8 cellular contexts compared by ENCODE assay signal in the genomic region with DNA sequence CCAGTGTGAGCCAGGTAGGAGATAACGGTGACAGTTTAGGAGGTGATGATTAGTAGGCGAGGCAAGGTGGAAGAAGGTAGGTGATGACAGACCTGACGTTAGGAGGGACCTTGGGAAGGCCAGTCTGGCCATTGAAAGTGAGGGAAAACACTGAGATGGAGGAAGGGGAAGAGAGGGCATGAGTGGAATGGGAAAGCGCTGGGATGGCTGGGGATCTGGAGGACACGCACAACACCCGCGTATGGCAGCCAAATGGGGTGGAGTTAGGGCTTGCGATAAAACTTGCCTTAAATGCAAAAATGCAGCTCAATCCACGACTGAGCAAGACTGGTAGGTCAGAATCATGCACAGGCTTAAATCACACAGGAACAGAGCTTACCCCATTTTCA. TPM values are rescaled to one million over a fixed set of nuclear protein-coding genes. Genes with fewer than 3 reads are reported as not detected.
DNase-seq lines count a peak whose midpoint lies in the region; ATAC-seq, FAIRE-seq and TF ChIP-seq lines count a peak whose summit lies in the region.

No MANE protein-coding gene starts in this region.

- H3K9me3 Mint-ChIP-seq in astrocyte (ENCODE audit: unreplicated experiment), result no peaks in the 10 kb centered on the region

- no peaks in the 10 kb centered on the region for H3K36me3 Mint-ChIP-seq in astrocyte (ENCODE audit: low read depth, unreplicated experiment)

- no peaks in the 10 kb centered on the region for H3K79me2 ChIP-seq in astrocyte (ENCODE audit: insufficient read depth, low read length)

- TF ChIP-seq CTCF in astrocyte (IDR thresholded peaks at IDR 0.05; ENCODE audit: insufficient read depth, low read depth, low read length) (no peak), spleen (IDR thresholded peaks at IDR 0.05 in 8 of 11, conservative IDR thresholded peaks at IDR 0.05 in 3 of 11) (no peak)

- H3K4me1 Mint-ChIP-seq in astrocyte (ENCODE audit: low read depth, unreplicated experiment), result peaks cover 24% of the 10 kb centered on the region

- peak overlapping the region; percentile 75 for H3K4me3 ChIP-seq in HUES48 (ENCODE audit: low read depth, low read length)
- H3K4me3 ChIP-seq in astrocyte (ENCODE audit: insufficient read depth, low read depth, low read length), result peak overlapping the region; percentile 75
- H3K4me3 ChIP-seq in iPS-18c (ENCODE audit: insufficient read depth, low read depth, low read length), result peak overlapping the region; percentile 68
- peak overlapping the region; percentile 50 to 81 (median 62) for H3K4me3 ChIP-seq in spleen

- peak overlapping the region; percentile 68 for H3K27ac Mint-ChIP-seq in astrocyte (ENCODE audit: unreplicated experiment)

- intact Hi-C loops in spleen (cut with DNase I; ENCODE audit: low total_unique reads), result no loop called here

- DNase-seq in astrocyte (ENCODE audit: low read depth), result no peak
- no peak for DNase-seq in spleen
- no peak for DNase-seq in stimulated activated CD4-positive, alpha-beta T cell treated with anti-CD3 and anti-CD28 coated beads, Interleukin-2, amount 100 ng/mL, for 48 hours

- H3K4me1 ChIP-seq in HUES48 (ENCODE audit: control insufficient read depth, insufficient read depth, low read length), result no peaks in the 10 kb centered on the region
- peaks cover 11% of the 10 kb centered on the region for H3K4me1 ChIP-seq in astrocyte (ENCODE audit: insufficient read depth, low read length)
- H3K4me1 ChIP-seq in spleen, result peaks cover 0 to 15% (median 11%) of the 10 kb centered on the region in 6 donors

- H3K9me3 ChIP-seq in HUES48 (ENCODE audit: control insufficient read depth, insufficient read depth, low read length) (no peaks in the 10 kb centered on the region), astrocyte (ENCODE audit: insufficient read depth, low read depth, low read length) (no peaks in the 10 kb centered on the region), iPS-18c (ENCODE audit: control insufficient read depth, insufficient read depth, low read length) (no peaks in the 10 kb centered on the region), spleen (no peaks in the 10 kb centered on the region)

- no peak overlapping the region for H3K27ac ChIP-seq in HUES48 (ENCODE audit: low read depth, low read length)
- H3K27ac ChIP-seq in astrocyte (ENCODE audit: low read depth, low read length), result no peak overlapping the region
- peak overlapping the region in 3 of 8 donors; percentile 26 to 45 (median 36) for H3K27ac ChIP-seq in spleen

- H3K4me3 Mint-ChIP-seq in astrocyte (ENCODE audit: unreplicated experiment), result peak overlapping the region; percentile 86

- 57 to 70% (median 64%) methylated on average over 9 of the region's 9 CpGs for whole genome bisulfite sequencing in spleen, 5 donors

- H2AFZ ChIP-seq in astrocyte (ENCODE audit: low read depth, low read length), result peak overlapping the region; percentile 99

- H3K36me3 ChIP-seq in HUES48 (ENCODE audit: control insufficient read depth, insufficient read depth, low read length) (no peaks in the 10 kb centered on the region), astrocyte (ENCODE audit: insufficient read depth, low read length) (no peaks in the 10 kb centered on the region), spleen (no peaks in the 10 kb centered on the region)

- no peaks in the 10 kb centered on the region for H3K27me3 Mint-ChIP-seq in astrocyte (ENCODE audit: low read depth, unreplicated experiment)

- H3K9ac ChIP-seq in HUES48 (ENCODE audit: low read depth, low read length), result peak overlapping the region; percentile 9
- peak overlapping the region; percentile 68 for H3K9ac ChIP-seq in astrocyte (ENCODE audit: low read length)

- peak overlapping the region; percentile 98 for H3K4me2 ChIP-seq in astrocyte (ENCODE audit: low read length)

- TF ChIP-seq POLR2A in spleen (IDR thresholded peaks at IDR 0.05), result no peak

- no peak for ATAC-seq in HG02970 (IDR thresholded peaks at IDR 0.05; ENCODE audit: low FRiP score, unreplicated experiment)
- no peak for ATAC-seq in GM18858 (IDR thresholded peaks at IDR 0.05; ENCODE audit: unreplicated experiment)
- no peak for ATAC-seq in GM21717 (IDR thresholded peaks at IDR 0.05; ENCODE audit: unreplicated experiment)

- no peaks in the 10 kb centered on the region for H4K20me1 ChIP-seq in astrocyte (ENCODE audit: insufficient read depth, low read length)

- FAIRE-seq in astrocyte (lab: Jason Lieb, UNC), result no peak

- H3K27me3 ChIP-seq in HUES48 (ENCODE audit: control insufficient read depth, insufficient read depth, low read length) (0 out of 2 replicates have a peak, but pooled peaks cover 3% of the 10 kb centered on the region), astrocyte (ENCODE audit: insufficient read depth, low read length) (no peaks in the 10 kb centered on the region), spleen (replicated peaks in 1 of 7) (no peaks in the 10 kb centered on the region)

RNA-seq across cellular contexts. Expression of a gene that starts 0.6 kb away (rescaled TPM):
- 3.7 and 4.7 TPM in 2 replicates for total RNA-seq in astrocyte
- total RNA-seq in spleen, result under 1 TPM in 4 of 7 donors, not detected in 3; 0.27 to 0.40 (median 0.39) TPM
- polyA plus RNA-seq in spleen, result under 1 TPM; 0.03 to 0.04 (median 0.03) TPM

RNA-seq across cellular contexts. Expression of a gene that starts 42.3 kb away (rescaled TPM):
- total RNA-seq in astrocyte (281 and 285 TPM in 2 replicates), spleen (100 to 1,000 TPM in 5 of 7 donors, 10 to 100 TPM in 2; 90.8 to 113 (median 106) TPM)
- polyA plus RNA-seq in spleen, result 10 to 100 TPM; 15.2 to 31.9 (median 19.9) TPM
